21 cellular contexts compared by ENCODE assay signal in genomic region chr3:134082582-134082981, GRCh38. TPM values are rescaled to one million over a fixed set of nuclear protein-coding genes. Genes with fewer than 3 reads are reported as not detected.
"Had no signal": no experiment of that assay in that cellular context is flagged by ENCODE, and none has a peak within 500 bp of the region (broad histone marks: within the 10 kb centered on the region; RNA-seq: fewer than 3 reads in every experiment).

No MANE protein-coding gene starts in this region.

- DNase-seq: KBM-7, NCI-H1092, NCI-H1105 treated with DMSO at 0.1 percent for 48 hours, NCI-H1417 treated with DMSO at 0.1 percent for 48 hours, NCI-H146, NCI-H187, NCI-H2029, NCI-H2081 treated with DMSO at 0.1 percent for 48 hours, NCI-H2171, NCI-H226, NCI-H446, NCI-H510A, NCI-H524 treated with DMSO at 0.1 percent for 48 hours, NCI-H69, NCI-H774, Right ventricle myocardium superior, RPMI8226, SIG-M5 had no signal

- H3K9me3 ChIP-seq: SJSA1 had no signal

- H3K36me3 ChIP-seq: SJSA1 had no signal

- H3K27ac ChIP-seq: SJSA1, SK-N-MC had no signal

- H3K4me1 ChIP-seq: SJSA1 had no signal

- H3K27me3 ChIP-seq: SJSA1 had no signal

- H3K4me3 ChIP-seq: SJSA1, SK-N-MC had no signal

RNA-seq across cellular contexts. Expression of gene SLCO2A1, which starts 52.9 kb away (rescaled TPM):
- total RNA-seq: HT-29 had no signal
